12 cellular contexts compared by ENCODE assay signal in the genomic region with DNA sequence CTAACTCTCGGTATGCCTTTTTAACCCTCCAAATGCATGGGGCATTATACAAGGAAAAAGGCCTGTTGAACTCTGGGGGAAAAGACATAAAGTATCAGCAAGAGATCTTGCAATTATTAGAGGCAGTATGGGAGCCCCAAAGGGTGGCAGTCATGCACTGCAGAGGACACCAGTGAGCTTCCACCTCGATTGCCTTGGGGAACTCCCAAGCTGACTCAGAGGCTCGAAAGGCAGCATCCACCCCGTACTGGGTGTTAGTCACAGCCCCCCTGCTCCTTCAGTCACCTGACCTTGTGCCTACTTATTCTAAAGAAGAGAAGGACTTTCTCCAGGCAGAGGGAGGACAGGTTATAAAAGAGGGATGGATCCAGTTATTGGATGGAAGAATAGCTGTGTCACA.
DNase-seq lines count a peak whose midpoint lies in the region; FAIRE-seq and TF ChIP-seq lines count a peak whose summit lies in the region.
"Had no signal": no experiment of that assay in that cellular context is flagged by ENCODE, and none has a peak within 500 bp of the region (broad histone marks: within the 10 kb centered on the region; RNA-seq: fewer than 3 reads in every experiment).

No MANE protein-coding gene starts in this region.

- H3K27ac Mint-ChIP-seq in astrocyte (ENCODE audit: unreplicated experiment), result no peak overlapping the region
- H3K27ac Mint-ChIP-seq: natural killer cell treated with Interleukin-12 subunit alpha and Interleukin-12 subunit beta and Interleukin-15 and Interleukin-18, amount 100 ng/mL, for 72 hours had no signal

- peaks cover 12% of the 10 kb centered on the region for H3K4me1 ChIP-seq in astrocyte (ENCODE audit: insufficient read depth, low read length)
- H3K4me1 ChIP-seq in SK-N-SH (ENCODE audit: control insufficient read depth in 1 of 2, insufficient read depth in 2 of 2, low read depth in 1 of 2, low read length in 1 of 2), result no peaks in the 10 kb centered on the region
- no peaks in the 10 kb centered on the region for H3K4me1 ChIP-seq in testis

- 3% methylated on average over 4 of the region's 4 CpGs for WGBS in SK-N-SH (ENCODE audit: low lambda C conversion rate)
- 68 to 100% methylated on average over 1 to 4 of the region's 4 CpGs for WGBS in testis, 2 donors

- H3K79me2 ChIP-seq in astrocyte (ENCODE audit: insufficient read depth, low read length) (no peaks in the 10 kb centered on the region), SK-N-SH (ENCODE audit: insufficient read depth) (no peaks in the 10 kb centered on the region)

- TF ChIP-seq CTCF in astrocyte (IDR thresholded peaks at IDR 0.05; ENCODE audit: insufficient read depth, low read depth, low read length) (peak; percentile 52), SK-N-SH (IDR thresholded peaks at IDR 0.05) (no peak), testis (IDR thresholded peaks at IDR 0.05) (no peak)

- peak in 2 of 3 experiments; percentile 4 to 14 for DNase-seq in NCI-H1417 (lab: John Stamatoyannopoulos, UW)
- DNase-seq in NCI-H1417 treated with DMSO at 0.1 percent for 48 hours (lab: John Stamatoyannopoulos, UW), result no peak
- peak; percentile 76 for DNase-seq in LoVo (ENCODE audit: low spot score)
- peak; percentile 85 for DNase-seq in astrocyte (ENCODE audit: low read depth)
- peak; percentile 1 for DNase-seq in pons (ENCODE audit: low spot score)
- DNase-seq in SK-N-SH, result no peak
- DNase-seq in posterior vena cava (ENCODE audit: low spot score), result no peak
- no peak for DNase-seq in testis
- DNase-seq: 8988T had no signal

- H3K4me3 ChIP-seq in astrocyte (ENCODE audit: insufficient read depth, low read depth, low read length) (no peak overlapping the region), SK-N-SH (ENCODE audit: low read depth in 2 of 2, low read length in 1 of 2) (no peak overlapping the region), testis (no peak overlapping the region)
- H3K4me3 ChIP-seq: K562 had no signal

- FAIRE-seq in astrocyte (lab: Jason Lieb, UNC), result no peak
- FAIRE-seq: K562, TTC549 had no signal

- no peaks in the 10 kb centered on the region for H3K9me3 ChIP-seq in astrocyte (ENCODE audit: insufficient read depth, low read depth, low read length)
- H3K9me3 ChIP-seq in SK-N-SH, result no peaks in the 10 kb centered on the region
- H3K9me3 ChIP-seq in testis, result no peaks in the 10 kb centered on the region

- H3K36me3 ChIP-seq in astrocyte (ENCODE audit: insufficient read depth, low read length) (no peaks in the 10 kb centered on the region), SK-N-SH (replicated peaks in 1 of 2; ENCODE audit: control insufficient read depth in 1 of 2, insufficient read depth in 2 of 2, low read length in 1 of 2) (no peaks in the 10 kb centered on the region), testis (ENCODE audit: low read depth, missing control alignments) (no peaks in the 10 kb centered on the region)

- no peak overlapping the region for H3K4me3 Mint-ChIP-seq in astrocyte (ENCODE audit: unreplicated experiment)
- H3K4me3 Mint-ChIP-seq: natural killer cell treated with Interleukin-12 subunit alpha and Interleukin-12 subunit beta and Interleukin-15 and Interleukin-18, amount 100 ng/mL, for 72 hours had no signal

- peaks cover 21% of the 10 kb centered on the region for H3K9me3 Mint-ChIP-seq in astrocyte (ENCODE audit: unreplicated experiment)

- H3K27ac ChIP-seq in astrocyte (ENCODE audit: low read depth, low read length) (no peak overlapping the region), SK-N-SH (ENCODE audit: low read depth in 2 of 2, low read length in 1 of 2) (no peak overlapping the region), testis (no peak overlapping the region)

- no peaks in the 10 kb centered on the region for H3K9me2 ChIP-seq in SK-N-SH

- POLR2A ChIA-PET in SK-N-SH (lab: Yijun Ruan, JAX), result no interaction called here

- H3K9ac ChIP-seq in astrocyte (ENCODE audit: low read length) (no peak overlapping the region), SK-N-SH (no peak overlapping the region)

- TF ChIP-seq POLR2A in testis (IDR thresholded peaks at IDR 0.05), result no peak

- H3F3A ChIP-seq in SK-N-SH (replicated peaks; ENCODE audit: insufficient read depth), result no peaks in the 10 kb centered on the region

- H3K4me2 ChIP-seq in astrocyte (ENCODE audit: low read length), result peak overlapping the region; percentile 13
- no peak overlapping the region for H3K4me2 ChIP-seq in SK-N-SH

- H4K20me1 ChIP-seq in astrocyte (ENCODE audit: insufficient read depth, low read length) (no peaks in the 10 kb centered on the region), SK-N-SH (ENCODE audit: insufficient read depth) (no peaks in the 10 kb centered on the region)

- no peak for TF ChIP-seq EP300 in SK-N-SH (IDR thresholded peaks at IDR 0.05; ENCODE audit: borderline replicate concordance in 1 of 2, low read depth in 1 of 2, low read length in 1 of 2)

- CTCF ChIA-PET in SK-N-SH (lab: Yijun Ruan, JAX), result no interaction called here

- H3K27me3 ChIP-seq in astrocyte (ENCODE audit: insufficient read depth, low read length), result no peaks in the 10 kb centered on the region
- H3K27me3 ChIP-seq in SK-N-SH (ENCODE audit: insufficient read depth), result no peaks in the 10 kb centered on the region
- H3K27me3 ChIP-seq in testis, result no peaks in the 10 kb centered on the region

- H3K27me3 Mint-ChIP-seq in astrocyte (ENCODE audit: low read depth, unreplicated experiment), result no peaks in the 10 kb centered on the region
- H3K27me3 Mint-ChIP-seq: natural killer cell treated with Interleukin-12 subunit alpha and Interleukin-12 subunit beta and Interleukin-15 and Interleukin-18, amount 100 ng/mL, for 72 hours had no signal

- no peaks in the 10 kb centered on the region for H3K4me1 Mint-ChIP-seq in astrocyte (ENCODE audit: low read depth, unreplicated experiment)

- H3K36me3 Mint-ChIP-seq in astrocyte (ENCODE audit: low read depth, unreplicated experiment), result no peaks in the 10 kb centered on the region
- H3K36me3 Mint-ChIP-seq: natural killer cell treated with Interleukin-12 subunit alpha and Interleukin-12 subunit beta and Interleukin-15 and Interleukin-18, amount 100 ng/mL, for 72 hours had no signal

- no peak overlapping the region for H2AFZ ChIP-seq in astrocyte (ENCODE audit: low read depth, low read length)
- H2AFZ ChIP-seq in SK-N-SH (ENCODE audit: low read depth), result no peak overlapping the region

- TF ChIP-seq RAD21 in SK-N-SH (IDR thresholded peaks at IDR 0.05; ENCODE audit: low read length), result no peak

- intact Hi-C loops in posterior vena cava (cut with DNase I) (no loop called here), testis (cut with DNase I; ENCODE audit: low total_unique reads) (no loop called here)

TF ChIP-seq in SK-N-SH, 30 proteins besides CTCF, POLR2A, EP300 and RAD21:
- TF ChIP-seq JUND (IDR thresholded peaks at IDR 0.05) (no peak), CHD2 (IDR thresholded peaks at IDR 0.05; ENCODE audit: low read length, partially characterized antibody) (no peak), PBX3 (IDR thresholded peaks at IDR 0.05) (no peak)

Comparison
In these comparisons a context has a peak if more than half of its experiments do, and no peak if none do; other contexts are left out.
1. DNase-seq: peak in NCI-H1417 (2 of 3), LoVo (single experiment), astrocyte (single experiment) and pons (single experiment); none in NCI-H1417 treated with DMSO at 0.1 percent for 48 hours (single experiment), SK-N-SH (single experiment), posterior vena cava (single experiment) and testis (single experiment).